Comparison of ENCODE assay signal across 8 cellular contexts in genomic region chr15:38563723-38564519, GRCh38.
DNase-seq lines count a peak whose midpoint lies in the region; ATAC-seq lines count a peak whose summit lies in the region.

No MANE protein-coding gene starts in this region.

- peak overlapping the region; percentile 14 for H3K27ac ChIP-seq in duodenal mucosa (ENCODE audit: low read depth, low read length)

- ATAC-seq in HG02610 (IDR thresholded peaks at IDR 0.05; ENCODE audit: unreplicated experiment), result peak; percentile 48

- H3K4me1 ChIP-seq in duodenal mucosa (ENCODE audit: control insufficient read depth in 1 of 2, insufficient read depth in 2 of 2, low read length in 2 of 2), result peaks cover 8 to 18% of the 10 kb centered on the region in 2 donors

- peak overlapping the region in 1 of 2 donors; percentile 59 for H3K9ac ChIP-seq in duodenal mucosa (ENCODE audit: low read depth in 1 of 2, low read length in 2 of 2)

- H3K4me3 ChIP-seq in duodenal mucosa (ENCODE audit: low read depth in 1 of 2, low read length in 2 of 2), result peak overlapping the region; percentile 58 to 64

- H3K27me3 ChIP-seq in duodenal mucosa (ENCODE audit: control insufficient read depth in 1 of 2, insufficient read depth in 2 of 2, low read length in 2 of 2), result peaks cover 8 to 15% of the 10 kb centered on the region in 2 donors

- peak; percentile 75 for DNase-seq in DMS 273 (lab: John Stamatoyannopoulos, UW; ENCODE audit: unreplicated experiment)
- no peak for DNase-seq in DMS 273 treated with DMSO at 0.1 percent for 48 hours (lab: John Stamatoyannopoulos, UW)
- peak; percentile 13 for DNase-seq in NCI-H146 (lab: John Stamatoyannopoulos, UW)
- peak; percentile 79 to 84 for DNase-seq in activated CD4-positive, alpha-beta T cell treated with anti-CD3 and anti-CD28 coated beads, Interleukin-2, amount 50 U/mL, for 24 hours (ENCODE audit: low read depth in 1 of 2, low spot score in 1 of 2)
- peak; percentile 76 for DNase-seq in medulla oblongata (ENCODE audit: extremely low spot score)
- DNase-seq in stimulated activated CD8-positive, alpha-beta memory T cell treated with anti-CD3 and anti-CD28 coated beads, Interleukin-12 subunit alpha, Interleukin-12 subunit beta, amount 100 ng/mL, for 24 hours (ENCODE audit: extremely low read depth), result peak; percentile 72

- H3K9me3 ChIP-seq in duodenal mucosa (ENCODE audit: control insufficient read depth in 1 of 2, low read length in 2 of 2), result no peaks in the 10 kb centered on the region

- no peaks in the 10 kb centered on the region for H3K36me3 ChIP-seq in duodenal mucosa (ENCODE audit: control insufficient read depth in 1 of 2, insufficient read depth in 2 of 2, low read length in 2 of 2)
